Comparison of ENCODE assay signal across 1 cellular context in the genomic region with DNA sequence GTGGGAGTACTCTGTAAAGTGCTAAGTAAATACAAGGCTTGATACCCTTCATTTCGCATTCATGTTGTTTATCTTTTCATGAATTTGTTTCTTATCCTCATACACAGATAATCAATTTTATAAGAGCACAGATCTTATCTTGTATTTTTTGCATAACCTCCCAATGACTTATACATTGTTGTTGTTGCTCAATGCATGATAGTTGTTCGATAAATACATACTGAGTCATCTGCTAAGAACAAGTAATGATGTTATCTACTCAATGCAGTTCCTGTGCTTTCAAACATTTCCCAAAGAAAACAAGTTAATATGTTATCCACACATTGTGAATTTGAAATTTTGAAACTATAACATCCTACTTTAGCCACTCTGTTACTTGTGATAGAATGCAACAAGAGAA.
TF ChIP-seq lines count a peak whose summit lies in the region.

No MANE protein-coding gene starts in this region.

TF ChIP-seq in GM23338, 12 proteins besides CTCF, POLR2A, EP300 and RAD21 (continued from another document):
- TF ChIP-seq NANOG (IDR thresholded peaks at IDR 0.05; ENCODE audit: borderline replicate concordance): no peak
- TF ChIP-seq ZNF114 (CRISPR knock-in tag; IDR thresholded peaks at IDR 0.05): no peak
- no peak for TF ChIP-seq EZH2phosphoT487 (IDR thresholded peaks at IDR 0.05; ENCODE audit: unreplicated experiment)
